ENCODE assay signal across 8 cellular contexts in genomic region chr18:54358495-54358793, GRCh38. TPM values are rescaled to one million over a fixed set of nuclear protein-coding genes. Genes with fewer than 3 reads are reported as not detected.
DNase-seq lines count a peak whose midpoint lies in the region; ATAC-seq, FAIRE-seq and TF ChIP-seq lines count a peak whose summit lies in the region.

No MANE protein-coding gene starts in this region.

- DNase-seq in CD4-positive, alpha-beta T cell: no peak
- DNase-seq in K562 (ENCODE audit: extremely low read depth in 1 of 4, low spot score in 3 of 4): peak in 2 of 4 experiments; percentile 34 to 36
- peak; percentile 71 for DNase-seq in kidney
- peak; percentile 9 for DNase-seq in stromal cell of bone marrow (ENCODE audit: low read depth)
- DNase-seq in A172 (ENCODE audit: low spot score): no peak

- H3K36me3 Mint-ChIP-seq in CD4-positive, alpha-beta T cell (ENCODE audit: low read depth): peaks cover 16% of the 10 kb centered on the region

- in situ Hi-C loops in K562 (cut with MboI): no loop called here

- H3K36me3 ChIP-seq in HUES64 (ENCODE audit: insufficient read depth, low read length): peaks cover 28% of the 10 kb centered on the region
- H3K36me3 ChIP-seq in K562 (ENCODE audit: control insufficient read depth, insufficient read depth, low read length): peaks cover 17% of the 10 kb centered on the region; the same call in 1 of the 3 replicates
- no peaks in the 10 kb centered on the region for H3K36me3 ChIP-seq in kidney (ENCODE audit: control insufficient read depth in 1 of 2, insufficient read depth in 2 of 2, low read length in 2 of 2)

- peaks cover 22% of the 10 kb centered on the region for H3K4me1 ChIP-seq in HUES64 (ENCODE audit: insufficient read depth, low read length)
- H3K4me1 ChIP-seq in K562 (replicated peaks in 1 of 2; ENCODE audit: control insufficient read depth in 2 of 2, insufficient read depth in 2 of 2, low read length in 2 of 2): peaks cover 2 to 7% of the 10 kb centered on the region in 2 experiments; a peak in 3 of 5 replicates
- no peaks in the 10 kb centered on the region for H3K4me1 ChIP-seq in kidney (ENCODE audit: control insufficient read depth in 1 of 2, insufficient read depth in 1 of 2, low read depth in 1 of 2, low read length in 2 of 2)

- no peak for FAIRE-seq in K562 (lab: Jason Lieb, UNC)
- FAIRE-seq in kidney (lab: Jason Lieb, UNC): no peak

- H3K4me3 Mint-ChIP-seq in CD4-positive, alpha-beta T cell: peak overlapping the region; percentile 98

- H2AFZ ChIP-seq in K562 (ENCODE audit: low read depth, low read length): peak overlapping the region; percentile 89

- H3K4me3 ChIP-seq in HUES64 (ENCODE audit: low read length): peak overlapping the region; percentile 89
- peak overlapping the region; percentile 83 for H3K4me3 ChIP-seq in K562
- H3K4me3 ChIP-seq in kidney (ENCODE audit: low read length in 2 of 2): peak overlapping the region; percentile 80 to 87

- intact Hi-C loops in CD4-positive, alpha-beta T cell (cut with DNase I, micrococcal nuclease): no loop called here
- intact Hi-C loops in K562 (cut with micrococcal nuclease): loop anchor here (5.0 kb wide), 1 partner anchor 34 kb away; no protein-coding TSS in a partner anchor
- intact Hi-C loops in kidney (cut with DNase I): no loop called here

- no peaks in the 10 kb centered on the region for H3K9me1 ChIP-seq in K562 (ENCODE audit: control insufficient read depth, insufficient read depth, low read length)

- H3K9ac ChIP-seq in HUES64 (ENCODE audit: low read depth, low read length) (peak overlapping the region; percentile 80), K562 (ENCODE audit: insufficient read depth in 1 of 2, low read depth in 2 of 2, low read length in 2 of 2) (peak overlapping the region; percentile 84 to 98), kidney (ENCODE audit: low read length in 2 of 2) (peak overlapping the region in 1 of 2 donors; percentile 75)

- H3K9me3 ChIP-seq in CD4-positive, alpha-beta T cell (ENCODE audit: control insufficient read depth, low read length): no peaks in the 10 kb centered on the region
- H3K9me3 ChIP-seq in HUES64 (ENCODE audit: insufficient read depth, low read depth, low read length): no peaks in the 10 kb centered on the region
- H3K9me3 ChIP-seq in K562 (replicated peaks; ENCODE audit: control insufficient read depth, insufficient read depth, low read depth, low read length): no peaks in the 10 kb centered on the region
- H3K9me3 ChIP-seq in kidney (ENCODE audit: control insufficient read depth in 1 of 2, low read length in 2 of 2): no peaks in the 10 kb centered on the region

- CTCF ChIA-PET in CD4-positive, alpha-beta T cell (lab: Charles Lee): interaction anchor here (1.7 kb wide), 1 partner anchor 88 kb away, joined by 11 read pairs; no protein-coding TSS in a partner anchor
- CTCF ChIA-PET in K562 (lab: Yijun Ruan, JAX; ENCODE audit: low intra/inter-chr PET ratio): no interaction called here

- under 1% methylated on average over 15 of the region's 15 CpGs for WGBS in HUES64
- 3% methylated on average over 11 of the region's 15 CpGs for WGBS in K562 (ENCODE audit: insufficient coverage, low coverage, missing lambda C conversion rate)

- no peak for TF ChIP-seq CTCF in CD4-positive, alpha-beta T cell (IDR thresholded peaks at IDR 0.05)
- TF ChIP-seq CTCF in K562 (IDR thresholded peaks at IDR 0.05 in 2 of 3, conservative IDR thresholded peaks at IDR 0.05 in 1 of 3; ENCODE audit: insufficient read depth in 2 of 3, low read depth in 1 of 3, low read length in 3 of 3) (no peak), kidney (IDR thresholded peaks at IDR 0.05; ENCODE audit: borderline replicate concordance, extremely low read depth, insufficient read depth) (no peak)

- peak overlapping the region; percentile 90 for H3K4me2 ChIP-seq in K562 (ENCODE audit: insufficient read depth, low read length)

- H3K27ac Mint-ChIP-seq in CD4-positive, alpha-beta T cell: peak overlapping the region; percentile 83

- BruUV-seq in K562 (replicated peaks; lab: Mats Ljungman, UMichigan): TSS peak; percentile 44

- no peaks in the 10 kb centered on the region for H3K27me3 ChIP-seq in CD4-positive, alpha-beta T cell (ENCODE audit: control insufficient read depth, insufficient read depth, low read length)
- H3K27me3 ChIP-seq in HUES64 (ENCODE audit: insufficient read depth, low read length) (no peaks in the 10 kb centered on the region), K562 (ENCODE audit: control insufficient read depth in 2 of 2, insufficient read depth in 2 of 2, low read length in 2 of 2) (no peaks in the 10 kb centered on the region)

- no peaks in the 10 kb centered on the region for H4K20me1 ChIP-seq in K562 (replicated peaks; ENCODE audit: control insufficient read depth, insufficient read depth, low read length)

- H3K4me1 Mint-ChIP-seq in CD4-positive, alpha-beta T cell (ENCODE audit: low read depth): peaks cover 23% of the 10 kb centered on the region

- no peak for TF ChIP-seq POLR2A in K562 (conservative IDR thresholded peaks at IDR 0.05)

- no peak for TF ChIP-seq EP300 in K562 (IDR thresholded peaks at IDR 0.05; ENCODE audit: low read length)

- ATAC-seq in CD4-positive, alpha-beta T cell (ENCODE audit: poor library complexity): no peak
- peak; percentile 14 for ATAC-seq in GM19452 (IDR thresholded peaks at IDR 0.05; ENCODE audit: unreplicated experiment)
- ATAC-seq in K562: peak; percentile 68
- ATAC-seq in GM18868 (IDR thresholded peaks at IDR 0.05; ENCODE audit: unreplicated experiment): no peak

- H3K79me2 ChIP-seq in K562 (ENCODE audit: control insufficient read depth, insufficient read depth, low read length): peaks cover 23% of the 10 kb centered on the region

- no peak for TF ChIP-seq RAD21 in K562 (CRISPR knock-in tag; conservative IDR thresholded peaks at IDR 0.05 in 1 of 2, IDR thresholded peaks at IDR 0.05 in 1 of 2)

- no peaks in the 10 kb centered on the region for H3K27me3 Mint-ChIP-seq in CD4-positive, alpha-beta T cell

- H3K9me3 Mint-ChIP-seq in CD4-positive, alpha-beta T cell: no peaks in the 10 kb centered on the region

- no peak overlapping the region for H3K27ac ChIP-seq in CD4-positive, alpha-beta T cell (ENCODE audit: low read depth, low read length)
- H3K27ac ChIP-seq in HUES64 (ENCODE audit: low read depth, low read length): no peak overlapping the region
- H3K27ac ChIP-seq in K562 (ENCODE audit: extremely low read depth, low read depth, low read length): peak overlapping the region; percentile 84
- no peak overlapping the region for H3K27ac ChIP-seq in kidney (ENCODE audit: low read depth in 2 of 2, low read length in 2 of 2)

- POLR2A ChIA-PET in CD4-positive, alpha-beta T cell (lab: Charles Lee): interaction anchor here (1.0 to 2.3 kb wide), 3 partner anchors 81 to 134 kb away, joined by 3 to 15 read pairs (median 13); partner anchors contain the start of genes MBD2 and POLI
- POLR2A ChIA-PET in K562 (lab: Yijun Ruan, JAX): interaction anchor here (0.5 kb wide), 1 partner anchor 46 kb away, joined by 3 read pairs; no protein-coding TSS in a partner anchor

TF ChIP-seq in K562, 482 proteins besides CTCF, POLR2A, EP300 and RAD21 (continues in another document):
- TF ChIP-seq ZNF143 (CRISPR knock-in tag; IDR thresholded peaks at IDR 0.05): no peak

RNA-seq across cellular contexts. Expression of gene C18orf54, which starts 0.7 kb away (rescaled TPM):
- under 1 TPM; 0.44 to 0.47 TPM for total RNA-seq in CD4-positive, alpha-beta T cell
- polyA plus RNA-seq in HUES64 (2013, experiment 1 of 2): 17.9 TPM
- polyA plus RNA-seq in HUES64 (2013, experiment 2 of 2): 18.6 TPM
- 5.3 and 26.8 TPM in 2 replicates for total RNA-seq in K562 (2011; cell fraction: chromatin; rRNA removed; ENCODE audit: low replicate concordance)
- 2.0 and 2.9 TPM in 2 replicates for total RNA-seq in K562 (2011; cell fraction: nucleolus; rRNA removed)
- total RNA-seq in K562 (2011; cell fraction: nucleoplasm; rRNA removed): 7.3 and 11.8 TPM in 2 replicates
- 3.0 and 3.9 TPM in 2 replicates for total RNA-seq in K562 (2014; rRNA removed)
- 5.0 and 5.6 TPM in 2 replicates for total RNA-seq in K562 (2014; rRNA removed; fragmentation: Illumina TruSeq; extraction: Trizol)
- total RNA-seq in K562 (2015; rRNA removed; fragmentation: Illumina TruSeq; extraction: Trizol): 3.8 and 4.3 TPM in 2 replicates
- 8.3 and 8.7 TPM in 2 replicates for total RNA-seq in K562 (2021)
- polyA plus RNA-seq in K562 (2011; rRNA removed): 5.0 and 6.3 TPM in 2 replicates
- 0.69 and 2.2 TPM in 2 replicates for polyA plus RNA-seq in K562 (2011; cell fraction: cytosol; rRNA removed)
- polyA plus RNA-seq in K562 (2011; cell fraction: nucleus; rRNA removed): 4.1 and 5.6 TPM in 2 replicates
- polyA plus RNA-seq in K562 (2012): 3.7 and 5.5 TPM in 2 replicates
- 5.1 and 6.7 TPM in 2 replicates for polyA plus RNA-seq in K562 (2014; fragmentation: Illumina TruSeq; extraction: Trizol)
- polyA plus RNA-seq in K562 (2014; fragmentation: Nextera tagmentation; extraction: Ambion mirVana): 1 to 10 TPM; 3.2 to 3.9 TPM
- polyA plus RNA-seq in K562 (2014; rRNA removed): 2.9 and 3.0 TPM in 2 replicates
- polyA minus RNA-seq in K562 (2011; rRNA and poly(A)+ RNA removed): 8.2 and 9.4 TPM in 2 replicates
- polyA minus RNA-seq in K562 (2011; cell fraction: cytosol; rRNA and poly(A)+ RNA removed): 4.7 and 7.4 TPM in 2 replicates
- 5.7 and 9.4 TPM in 2 replicates for polyA minus RNA-seq in K562 (2011; cell fraction: nucleus; rRNA and poly(A)+ RNA removed)
- total RNA-seq in kidney: 3.1 TPM
- 0.65 TPM for polyA plus RNA-seq in kidney (ENCODE audit: insufficient read depth, low read depth, low replicate concordance)
- total RNA-seq in A172 (2014; rRNA removed; shearing (Covaris generic)): 4.8 and 5.7 TPM in 2 replicates

RNA-seq across cellular contexts. Expression of gene STARD6, which starts 0.8 kb away (rescaled TPM):
- total RNA-seq in CD4-positive, alpha-beta T cell: not detected
- polyA plus RNA-seq in HUES64 (2013, experiment 1 of 2): not detected
- polyA plus RNA-seq in HUES64 (2013, experiment 2 of 2): not detected
- not detected in 2 replicates for total RNA-seq in K562 (2011; cell fraction: chromatin; rRNA removed; ENCODE audit: low replicate concordance)
- total RNA-seq in K562 (2011; cell fraction: nucleolus; rRNA removed): not detected in 2 replicates
- not detected in 2 replicates for total RNA-seq in K562 (2011; cell fraction: nucleoplasm; rRNA removed)
- total RNA-seq in K562 (2014; rRNA removed) (not detected in 2 replicates), K562 (2014; rRNA removed; fragmentation: Illumina TruSeq; extraction: Trizol) (not detected in 2 replicates), K562 (2015; rRNA removed; fragmentation: Illumina TruSeq; extraction: Trizol) (not detected in 2 replicates), K562 (2021) (not detected in 2 replicates), kidney (0.19 TPM)
- polyA plus RNA-seq in K562 (2011; rRNA removed) (not detected in 2 replicates), K562 (2014; fragmentation: Illumina TruSeq; extraction: Trizol) (not detected in 2 replicates), K562 (2014; fragmentation: Nextera tagmentation; extraction: Ambion mirVana) (under 1 TPM; 0.11 to 0.15 TPM), K562 (2014; rRNA removed) (not detected in 2 replicates), kidney (ENCODE audit: insufficient read depth, low read depth, low replicate concordance) (not detected)
- polyA plus RNA-seq in K562 (2011; cell fraction: cytosol; rRNA removed): not detected in 2 replicates
- polyA plus RNA-seq in K562 (2011; cell fraction: nucleus; rRNA removed): not detected in 2 replicates
- polyA plus RNA-seq in K562 (2012): 0.10 TPM in 1 of 2 replicates, not detected in the other
- polyA minus RNA-seq in K562 (2011; rRNA and poly(A)+ RNA removed): not detected in 2 replicates
- polyA minus RNA-seq in K562 (2011; cell fraction: cytosol; rRNA and poly(A)+ RNA removed): not detected in 2 replicates
- not detected in 2 replicates for polyA minus RNA-seq in K562 (2011; cell fraction: nucleus; rRNA and poly(A)+ RNA removed)
- total RNA-seq in A172 (2014; rRNA removed; shearing (Covaris generic)): 0.26 TPM in 1 of 2 replicates, not detected in the other

Comparison
In these comparisons a context has a peak if more than half of its experiments do, and no peak if none do; other contexts are left out.
1. ATAC-seq: peak in GM19452 (single experiment) and K562 (single experiment); none in CD4-positive, alpha-beta T cell (single experiment) and GM18868 (single experiment).
2. DNase-seq: peak in kidney (single experiment) and stromal cell of bone marrow (single experiment); none in CD4-positive, alpha-beta T cell (0 of 10) and A172 (single experiment).
3. Peak in every context shown above with its lines, with median percentiles within 50 percentile points of each other: H3K4me3 ChIP-seq.